In genomic region chr19:13834308-13834790, GRCh38 we compare ENCODE assay signal across 8 cellular contexts. TPM values are rescaled to one million over a fixed set of nuclear protein-coding genes. Genes with fewer than 3 reads are reported as not detected.
DNase-seq lines count a peak whose midpoint lies in the region; ATAC-seq, FAIRE-seq and TF ChIP-seq lines count a peak whose summit lies in the region.

No MANE protein-coding gene starts in this region.

- no peak for ATAC-seq in activated naive CD8-positive, alpha-beta T cell treated with anti-CD3 and anti-CD28 coated beads, Interleukin-2, amount 10 ng/mL, durations not matched to agents 7 days and 5 days (ENCODE audit: low read depth)
- ATAC-seq in left lung: no peak

- no peak for FAIRE-seq in D721Med (lab: Jason Lieb, UNC)

- H3K4me3 Mint-ChIP-seq in activated naive CD4-positive, alpha-beta T cell treated with anti-CD3 and anti-CD28 coated beads, Interleukin-2, amount 10 ng/mL, durations not matched to agents 7 days and 5 days: peak overlapping the region; percentile 74
- peak overlapping the region; percentile 88 for H3K4me3 Mint-ChIP-seq in activated naive CD8-positive, alpha-beta T cell treated with anti-CD3 and anti-CD28 coated beads, Interleukin-2, amount 10 ng/mL, durations not matched to agents 7 days and 5 days
- peak overlapping the region; percentile 88 for H3K4me3 Mint-ChIP-seq in type B pancreatic cell

- H3K27me3 ChIP-seq in left lung: no peaks in the 10 kb centered on the region

- intact Hi-C loops in left lung (cut with DNase I): no loop called here

- TF ChIP-seq CTCF in left lung (IDR thresholded peaks at IDR 0.05): no peak
- no peak for TF ChIP-seq CTCF in type B pancreatic cell (conservative IDR thresholded peaks at IDR 0.05)
- TF ChIP-seq CTCF in D721Med (IDR thresholded peaks at IDR 0.05; ENCODE audit: insufficient read depth, missing control alignments): no peak

- no peaks in the 10 kb centered on the region for H3K9me3 ChIP-seq in left lung

- peaks cover 34% of the 10 kb centered on the region for H3K36me3 Mint-ChIP-seq in activated naive CD4-positive, alpha-beta T cell treated with anti-CD3 and anti-CD28 coated beads, Interleukin-2, amount 10 ng/mL, durations not matched to agents 7 days and 5 days
- H3K36me3 Mint-ChIP-seq in activated naive CD8-positive, alpha-beta T cell treated with anti-CD3 and anti-CD28 coated beads, Interleukin-2, amount 10 ng/mL, durations not matched to agents 7 days and 5 days: peaks cover 30% of the 10 kb centered on the region
- no peaks in the 10 kb centered on the region for H3K36me3 Mint-ChIP-seq in type B pancreatic cell

- no peaks in the 10 kb centered on the region for H3K9me3 Mint-ChIP-seq in activated naive CD4-positive, alpha-beta T cell treated with anti-CD3 and anti-CD28 coated beads, Interleukin-2, amount 10 ng/mL, durations not matched to agents 7 days and 5 days
- no peaks in the 10 kb centered on the region for H3K9me3 Mint-ChIP-seq in activated naive CD8-positive, alpha-beta T cell treated with anti-CD3 and anti-CD28 coated beads, Interleukin-2, amount 10 ng/mL, durations not matched to agents 7 days and 5 days
- H3K9me3 Mint-ChIP-seq in type B pancreatic cell: no peaks in the 10 kb centered on the region

- H3K27ac Mint-ChIP-seq in activated naive CD4-positive, alpha-beta T cell treated with anti-CD3 and anti-CD28 coated beads, Interleukin-2, amount 10 ng/mL, durations not matched to agents 7 days and 5 days: peak overlapping the region; percentile 85
- peak overlapping the region; percentile 83 for H3K27ac Mint-ChIP-seq in activated naive CD8-positive, alpha-beta T cell treated with anti-CD3 and anti-CD28 coated beads, Interleukin-2, amount 10 ng/mL, durations not matched to agents 7 days and 5 days
- H3K27ac Mint-ChIP-seq in type B pancreatic cell: peak overlapping the region; percentile 98

- H3K4me3 ChIP-seq in left lung: peak overlapping the region in 1 of 2 donors; percentile 30

- CTCF ChIA-PET in activated naive CD4-positive, alpha-beta T cell treated with anti-CD3 and anti-CD28 coated beads, Interleukin-2, amount 10 ng/mL, durations not matched to agents 7 days and 5 days (lab: Charles Lee): interaction anchor here (0.7 to 4.5 kb wide), 2 partner anchors 12 to 235 kb away, joined by 3 to 17 read pairs; no protein-coding TSS in a partner anchor

- peaks cover 59% of the 10 kb centered on the region for H3K4me1 Mint-ChIP-seq in activated naive CD4-positive, alpha-beta T cell treated with anti-CD3 and anti-CD28 coated beads, Interleukin-2, amount 10 ng/mL, durations not matched to agents 7 days and 5 days
- peaks cover 34% of the 10 kb centered on the region for H3K4me1 Mint-ChIP-seq in activated naive CD8-positive, alpha-beta T cell treated with anti-CD3 and anti-CD28 coated beads, Interleukin-2, amount 10 ng/mL, durations not matched to agents 7 days and 5 days
- peaks cover 6% of the 10 kb centered on the region for H3K4me1 Mint-ChIP-seq in type B pancreatic cell (ENCODE audit: unreplicated experiment)

- H3K27me3 Mint-ChIP-seq in activated naive CD4-positive, alpha-beta T cell treated with anti-CD3 and anti-CD28 coated beads, Interleukin-2, amount 10 ng/mL, durations not matched to agents 7 days and 5 days: no peaks in the 10 kb centered on the region
- H3K27me3 Mint-ChIP-seq in activated naive CD8-positive, alpha-beta T cell treated with anti-CD3 and anti-CD28 coated beads, Interleukin-2, amount 10 ng/mL, durations not matched to agents 7 days and 5 days: no peaks in the 10 kb centered on the region
- no peaks in the 10 kb centered on the region for H3K27me3 Mint-ChIP-seq in type B pancreatic cell

- H3K4me1 ChIP-seq in left lung: peaks cover 44 to 71% of the 10 kb centered on the region in 2 donors

- H3K36me3 ChIP-seq in left lung: peaks cover 0 to 72% of the 10 kb centered on the region in 2 donors

- POLR2A ChIA-PET in activated naive CD8-positive, alpha-beta T cell treated with anti-CD3 and anti-CD28 coated beads, Interleukin-2, amount 10 ng/mL, durations not matched to agents 7 days and 5 days (lab: Charles Lee): interaction anchor here (0.9 to 8.5 kb wide), 4 partner anchors 16 to 46 kb away, joined by 5 to 203 read pairs (median 84); partner anchors contain the start of gene ZSWIM4

- peak overlapping the region; percentile 58 to 99 for H3K27ac ChIP-seq in left lung

- no peak for DNase-seq in activated naive CD4-positive, alpha-beta T cell treated with anti-CD3 and anti-CD28 coated beads, Interleukin-2, amount 10 ng/mL, durations not matched to agents 7 days and 5 days
- DNase-seq in activated naive CD4-positive, alpha-beta T cell (lab: John Stamatoyannopoulos, UW): no peak
- peak; percentile 41 for DNase-seq in activated naive CD8-positive, alpha-beta T cell treated with anti-CD3 and anti-CD28 coated beads, Interleukin-2, amount 10 ng/mL, durations not matched to agents 7 days and 5 days
- no peak for DNase-seq in left lung
- no peak for DNase-seq in type B pancreatic cell (ENCODE audit: extremely low spot score, unreplicated experiment)
- no peak for DNase-seq in GF-D8 (lab: John Stamatoyannopoulos, UW)
- no peak for DNase-seq in D721Med (ENCODE audit: insufficient read length, low spot score)
- no peak for DNase-seq in iPS-NIHi11 (ENCODE audit: low spot score)

RNA-seq across cellular contexts. Expression of gene ZSWIM4, which starts 39.1 kb away (rescaled TPM):
- total RNA-seq in activated naive CD8-positive, alpha-beta T cell treated with anti-CD3 and anti-CD28 coated beads, Interleukin-2, amount 10 ng/mL, durations not matched to agents 7 days and 5 days: 1 to 10 TPM; 9.6 to 9.9 TPM
- total RNA-seq in left lung (10 to 100 TPM in 1 of 2 donors, 1 to 10 TPM in 1; 6.6 to 14.3 TPM), type B pancreatic cell (ENCODE audit: low replicate concordance) (15.0 and 15.7 TPM in 2 replicates)

RNA-seq across cellular contexts. Expression of gene NANOS3, which starts 42.6 kb away (rescaled TPM):
- total RNA-seq in activated naive CD8-positive, alpha-beta T cell treated with anti-CD3 and anti-CD28 coated beads, Interleukin-2, amount 10 ng/mL, durations not matched to agents 7 days and 5 days: 1 to 10 TPM in 1 of 2 experiments, not detected in 1; 2.3 TPM
- total RNA-seq in left lung (1 to 10 TPM in 1 of 2 donors, under 1 TPM in 1; 0.89 to 1.8 TPM), type B pancreatic cell (ENCODE audit: low replicate concordance) (0.69 and 2.8 TPM in 2 replicates)
